In the genomic region with DNA sequence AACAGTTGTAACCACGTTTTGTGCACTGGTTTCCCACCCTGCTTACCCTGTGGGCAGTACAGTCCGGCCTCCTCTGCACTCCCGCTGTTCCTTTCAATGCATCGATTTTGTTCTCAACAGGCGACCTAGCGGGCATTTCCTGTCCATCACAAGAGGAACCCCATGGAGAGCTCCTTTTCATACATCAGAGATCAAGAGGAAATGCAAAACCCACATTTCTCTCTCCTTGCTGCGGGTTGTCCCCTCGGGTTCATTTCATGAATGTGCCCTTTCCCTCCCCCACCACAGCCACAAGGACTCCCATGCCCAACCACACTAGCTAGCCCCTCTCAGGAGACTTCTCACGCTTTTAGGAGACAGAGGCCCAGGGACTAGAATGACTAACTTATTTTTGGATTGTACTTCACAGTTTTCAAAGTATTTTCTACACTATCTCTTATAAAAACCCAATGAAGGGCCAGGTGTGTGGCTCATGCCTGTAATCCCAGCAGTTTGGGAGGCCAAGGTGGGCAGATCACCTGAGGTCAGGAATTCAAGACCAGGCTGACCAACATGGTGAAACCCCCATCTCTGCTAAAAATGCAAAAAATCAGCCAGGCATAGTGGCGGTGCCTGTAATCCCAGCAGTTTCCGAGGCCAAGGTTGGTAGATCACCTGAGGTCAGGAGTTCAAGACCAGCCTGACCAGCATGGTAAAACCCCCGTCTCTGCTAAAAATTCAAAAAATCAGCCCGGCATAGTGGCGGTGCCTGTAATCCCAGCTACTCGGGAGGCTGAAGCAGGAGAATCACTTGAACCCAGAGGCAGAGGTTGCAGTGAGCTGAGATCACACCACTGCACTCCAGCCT, we compare ENCODE assay signal across 9 cellular contexts. TPM values are rescaled to one million over a fixed set of nuclear protein-coding genes. Genes with fewer than 3 reads are reported as not detected.
DNase-seq lines count a peak whose midpoint lies in the region; ATAC-seq and TF ChIP-seq lines count a peak whose summit lies in the region.
"Had no signal": no experiment of that assay in that cellular context is flagged by ENCODE, and none has a peak within 500 bp of the region (broad histone marks: within the 10 kb centered on the region; RNA-seq: fewer than 3 reads in every experiment).

No MANE protein-coding gene starts in this region.

- no peak overlapping the region for H3K23ac ChIP-seq in mesenchymal stem cell (ENCODE audit: low read length in 2 of 2)

- no peak for TF ChIP-seq CTCF in WERI-Rb-1 (IDR thresholded peaks at IDR 0.05; ENCODE audit: low read depth, low read length)

- peak overlapping the region in 1 of 2 experiments; percentile 57 for H3K4me3 ChIP-seq in mesenchymal stem cell (ENCODE audit: insufficient read depth in 1 of 2, low read depth in 1 of 2, low read length in 2 of 2)
- no peak overlapping the region for H3K4me3 ChIP-seq in WERI-Rb-1 (ENCODE audit: low read depth, low read length)
- H3K4me3 ChIP-seq: K562 had no signal

- no peak overlapping the region for H2BK12ac ChIP-seq in mesenchymal stem cell (ENCODE audit: low read length in 2 of 2)

- H3K27me3 ChIP-seq in mesenchymal stem cell (ENCODE audit: control insufficient read depth in 1 of 2, insufficient read depth in 1 of 2, low read length in 2 of 2), result peaks cover 28 to 39% of the 10 kb centered on the region in 2 experiments
- H3K27me3 ChIP-seq in WERI-Rb-1 (ENCODE audit: insufficient read depth, low read depth, severe bottlenecking), result no peaks in the 10 kb centered on the region

- H3K79me1 ChIP-seq in mesenchymal stem cell (replicated peaks; ENCODE audit: low read length, poor library complexity, severe bottlenecking), result no peaks in the 10 kb centered on the region

- no peak overlapping the region for H4K91ac ChIP-seq in mesenchymal stem cell (ENCODE audit: low read length)

- H3K4me2 ChIP-seq in mesenchymal stem cell (ENCODE audit: low read length, poor library complexity, severe bottlenecking), result peak overlapping the region; percentile 24

- no peak overlapping the region for H2BK120ac ChIP-seq in mesenchymal stem cell (ENCODE audit: low read depth, low read length)

- H2BK15ac ChIP-seq in mesenchymal stem cell (ENCODE audit: low read depth, poor library complexity, severe bottlenecking), result no peak overlapping the region

- H3K27ac ChIP-seq in mesenchymal stem cell (ENCODE audit: low read length, poor library complexity, severe bottlenecking) (peak overlapping the region; percentile 13), WERI-Rb-1 (no peak overlapping the region)

- peaks cover 14% of the 10 kb centered on the region for H3K4me1 ChIP-seq in mesenchymal stem cell (ENCODE audit: control insufficient read depth, insufficient read depth, low read depth, low read length)

- WGBS in mesenchymal stem cell, result 47% methylated on average over 15 of the region's 15 CpGs

- H3K14ac ChIP-seq in mesenchymal stem cell (ENCODE audit: low read length in 2 of 2), result no peak overlapping the region

- no peak overlapping the region for H3K18ac ChIP-seq in mesenchymal stem cell (ENCODE audit: low read depth in 1 of 2, low read length in 2 of 2)

- H3K9me3 ChIP-seq in mesenchymal stem cell (ENCODE audit: control insufficient read depth, low read length), result no peaks in the 10 kb centered on the region
- no peaks in the 10 kb centered on the region for H3K9me3 ChIP-seq in WERI-Rb-1 (ENCODE audit: severe bottlenecking)

- ATAC-seq in GM18868 (IDR thresholded peaks at IDR 0.05; ENCODE audit: unreplicated experiment) (peak; percentile 85), HG02678 (IDR thresholded peaks at IDR 0.05; ENCODE audit: unreplicated experiment) (peak; percentile 66), HG03025 (IDR thresholded peaks at IDR 0.05; ENCODE audit: low FRiP score, unreplicated experiment) (no peak)

- no peak overlapping the region for H4K8ac ChIP-seq in mesenchymal stem cell (ENCODE audit: low read length)

- DNase-seq in NCI-H748 (lab: John Stamatoyannopoulos, UW; ENCODE audit: unreplicated experiment) (peak; percentile 92), mesenchymal stem cell (no peak), WERI-Rb-1 (no peak)
- no peak for DNase-seq in activated effector memory CD4-positive, alpha-beta T cell treated with Interleukin-2 at 50 U/mL for 16 hours
- DNase-seq in activated CD8-positive, alpha-beta memory T cell treated with anti-CD3 and anti-CD28 coated beads, Interleukin-2, amount 50 U/mL, for 4 hours, result no peak

- H3K9ac ChIP-seq in mesenchymal stem cell (ENCODE audit: low read length), result no peak overlapping the region

- no peak overlapping the region for H3K4ac ChIP-seq in mesenchymal stem cell (ENCODE audit: low read depth in 1 of 2, low read length in 2 of 2)

- H2AK5ac ChIP-seq in mesenchymal stem cell (ENCODE audit: low read length, severe bottlenecking), result no peak overlapping the region

- no peak overlapping the region for H2BK5ac ChIP-seq in mesenchymal stem cell (ENCODE audit: low read depth, low read length, poor library complexity, severe bottlenecking)

- H3K36me3 ChIP-seq in mesenchymal stem cell (ENCODE audit: control insufficient read depth in 1 of 2, insufficient read depth in 2 of 2, low read depth in 1 of 2, low read length in 2 of 2) (no peaks in the 10 kb centered on the region), WERI-Rb-1 (no peaks in the 10 kb centered on the region)

- H2AFZ ChIP-seq in mesenchymal stem cell (ENCODE audit: low read depth, low read length), result no peak overlapping the region

RNA-seq across cellular contexts. Expression of a gene that starts 18.4 kb away (rescaled TPM):
- polyA plus RNA-seq in mesenchymal stem cell (2013, experiment 1 of 2), result not detected
- polyA plus RNA-seq in mesenchymal stem cell (2013, experiment 2 of 2), result not detected

RNA-seq across cellular contexts. Expression of a gene that starts 20.6 kb away (rescaled TPM):
- polyA plus RNA-seq in mesenchymal stem cell (2013, experiment 1 of 2), result not detected
- polyA plus RNA-seq in mesenchymal stem cell (2013, experiment 2 of 2), result not detected
- polyA plus RNA-seq: K562 had no signal

RNA-seq across cellular contexts. Expression of a gene that starts 35.4 kb away (rescaled TPM):
- 323 TPM for polyA plus RNA-seq in mesenchymal stem cell (2013, experiment 1 of 2)
- polyA plus RNA-seq in mesenchymal stem cell (2013, experiment 2 of 2), result 331 TPM

RNA-seq across cellular contexts. Expression of a gene that starts 54.2 kb away (rescaled TPM):
- 0.07 TPM for polyA plus RNA-seq in mesenchymal stem cell (2013, experiment 1 of 2)
- polyA plus RNA-seq in mesenchymal stem cell (2013, experiment 2 of 2), result 0.05 TPM
